ENCODE assay signal across 12 cellular contexts in genomic region chr6:45495404-45496084, GRCh38.
DNase-seq lines count a peak whose midpoint lies in the region; ATAC-seq and TF ChIP-seq lines count a peak whose summit lies in the region.
"Had no signal": no experiment of that assay in that cellular context is flagged by ENCODE, and none has a peak within 500 bp of the region (broad histone marks: within the 10 kb centered on the region; RNA-seq: fewer than 3 reads in every experiment).

No MANE protein-coding gene starts in this region.

- peaks cover 30% of the 10 kb centered on the region for H3K36me3 Mint-ChIP-seq in T-helper 1 cell treated with Interleukin-12 subunit alpha and Interleukin-12 subunit beta and Interleukin-4 antibody, amounts not matched to agents 30 μg/mL and 1 μg/mL, for 36 hours (ENCODE audit: low read depth)
- H3K36me3 Mint-ChIP-seq in central memory CD8-positive, alpha-beta T cell (ENCODE audit: insufficient read depth) = peaks cover 7% of the 10 kb centered on the region

- H3K4me1 Mint-ChIP-seq in T-helper 1 cell treated with Interleukin-12 subunit alpha and Interleukin-12 subunit beta and Interleukin-4 antibody, amounts not matched to agents 30 μg/mL and 1 μg/mL, for 36 hours (ENCODE audit: low read depth) = peaks cover 42% of the 10 kb centered on the region
- H3K4me1 Mint-ChIP-seq in central memory CD8-positive, alpha-beta T cell = peaks cover 36% of the 10 kb centered on the region

- H3K4me3 Mint-ChIP-seq in T-helper 1 cell treated with Interleukin-12 subunit alpha and Interleukin-12 subunit beta and Interleukin-4 antibody, amounts not matched to agents 30 μg/mL and 1 μg/mL, for 36 hours = peak overlapping the region; percentile 38
- H3K4me3 Mint-ChIP-seq in central memory CD8-positive, alpha-beta T cell = peak overlapping the region; percentile 27
- H3K4me3 Mint-ChIP-seq: GM23338 had no signal

- DNase-seq in AML-193 (lab: John Stamatoyannopoulos, UW) (peak; percentile 86 to 90), GF-D8 (lab: John Stamatoyannopoulos, UW) (peak; percentile 99), foreskin melanocyte (no peak)
- peak in 1 of 2 donors; percentile 23 for DNase-seq in central memory CD8-positive, alpha-beta T cell (ENCODE audit: low spot score in 2 of 2)
- DNase-seq: dermis blood vessel endothelial cell, kidney glomerular epithelial cell, NCI-H2081 had no signal

- TF ChIP-seq POLR2A in GM18505 (IDR thresholded peaks at IDR 0.05; ENCODE audit: borderline replicate concordance, extremely low read depth, insufficient read depth, insufficient read length) = no peak

- peak overlapping the region; percentile 73 for H3K27ac Mint-ChIP-seq in T-helper 1 cell treated with Interleukin-12 subunit alpha and Interleukin-12 subunit beta and Interleukin-4 antibody, amounts not matched to agents 30 μg/mL and 1 μg/mL, for 36 hours
- H3K27ac Mint-ChIP-seq in central memory CD8-positive, alpha-beta T cell (ENCODE audit: low read depth) = peak overlapping the region; percentile 13
- H3K27ac Mint-ChIP-seq: GM23338 had no signal

- no peaks in the 10 kb centered on the region for H3K9me3 Mint-ChIP-seq in T-helper 1 cell treated with Interleukin-12 subunit alpha and Interleukin-12 subunit beta and Interleukin-4 antibody, amounts not matched to agents 30 μg/mL and 1 μg/mL, for 36 hours
- H3K9me3 Mint-ChIP-seq in central memory CD8-positive, alpha-beta T cell = no peaks in the 10 kb centered on the region
- H3K9me3 Mint-ChIP-seq: GM23338 had no signal

- no peaks in the 10 kb centered on the region for H3K27me3 Mint-ChIP-seq in T-helper 1 cell treated with Interleukin-12 subunit alpha and Interleukin-12 subunit beta and Interleukin-4 antibody, amounts not matched to agents 30 μg/mL and 1 μg/mL, for 36 hours (ENCODE audit: low read depth)
- no peaks in the 10 kb centered on the region for H3K27me3 Mint-ChIP-seq in central memory CD8-positive, alpha-beta T cell

- no peak for ATAC-seq in central memory CD8-positive, alpha-beta T cell (replicated peaks; ENCODE audit: extremely low read depth, poor library complexity, severe bottlenecking)
- no peak for ATAC-seq in GM18505 (IDR thresholded peaks at IDR 0.05; ENCODE audit: unreplicated experiment)
- ATAC-seq in GM21737 (IDR thresholded peaks at IDR 0.05; ENCODE audit: unreplicated experiment) = no peak
- no peak for ATAC-seq in HG02840 (IDR thresholded peaks at IDR 0.05; ENCODE audit: low FRiP score, unreplicated experiment)
- ATAC-seq: GM23338 had no signal
